Comparison of ENCODE assay signal across 24 cellular contexts in genomic region chr3:23656199-23656598, GRCh38.
"Had no signal": no experiment of that assay in that cellular context is flagged by ENCODE, and none has a peak within 500 bp of the region (broad histone marks: within the 10 kb centered on the region; RNA-seq: fewer than 3 reads in every experiment).

No MANE protein-coding gene starts in this region.

- H3K27me3 ChIP-seq: neural progenitor cell, neutrophil, right atrium auricular region, suprapubic skin, tibial artery, upper lobe of right lung had no signal

- H2AFZ ChIP-seq: neural progenitor cell, parathyroid adenoma had no signal

- FAIRE-seq: urothelium cell line had no signal

- H3K4me2 ChIP-seq: neural progenitor cell had no signal

- DNase-seq: islet precursor cell; left ventricle myocardium inferior; mesendoderm; naive B cell; natural killer cell; nephron progenitor cell; occipital lobe; stimulated activated CD4-positive, alpha-beta T cell treated with anti-CD3 and anti-CD28 coated beads, Interleukin-12 subunit alpha, Interleukin-12 subunit beta, amount 100 ng/mL, for 4 hours; stimulated activated CD4-positive, alpha-beta T cell treated with anti-CD3 and anti-CD28 coated beads, Interleukin-15, amount 100 ng/mL, for 24 hours; stimulated activated CD4-positive, alpha-beta T cell treated with anti-CD3 and anti-CD28 coated beads, Interleukin-2, amount 100 ng/mL, for 24 hours; stimulated activated CD4-positive, alpha-beta T cell treated with anti-CD3 and anti-CD28 coated beads, Interleukin-4, amount 100 ng/mL, for 1 hour; stimulated activated naive CD4-positive, alpha-beta T cell; tibial artery; trophoblast cell; upper lobe of right lung had no signal

- H3K9me3 ChIP-seq: neutrophil, suprapubic skin, thoracic aorta, tibial artery, upper lobe of right lung had no signal

- H3K4me1 ChIP-seq: left ventricle myocardium inferior, neural progenitor cell, parathyroid adenoma, right atrium auricular region, suprapubic skin, tibial artery, upper lobe of right lung had no signal

- H3K27ac ChIP-seq: left ventricle myocardium inferior, neural progenitor cell, neutrophil, parathyroid adenoma, right atrium auricular region, skin epidermis, suprapubic skin, thoracic aorta, tibial artery, upper lobe of right lung had no signal

- H3K36me3 ChIP-seq: left ventricle myocardium inferior, neural progenitor cell, neutrophil, right atrium auricular region, suprapubic skin, thoracic aorta, tibial artery, upper lobe of right lung had no signal

- H3K4me3 ChIP-seq: left ventricle myocardium inferior, lung, neural progenitor cell, right atrium auricular region, skin epidermis, suprapubic skin, thoracic aorta, tibial artery, upper lobe of right lung had no signal

- H3K79me2 ChIP-seq: parathyroid adenoma had no signal
